In genomic region chr4:10033191-10033881, GRCh38 we compare ENCODE assay signal across 8 cellular contexts.
DNase-seq lines count a peak whose midpoint lies in the region.

No MANE protein-coding gene starts in this region.

- no peaks in the 10 kb centered on the region for H3K9me3 Mint-ChIP-seq in activated naive CD4-positive, alpha-beta T cell treated with anti-CD3 and anti-CD28 coated beads, Interleukin-2, amount 10 ng/mL, durations not matched to agents 7 days and 5 days

- H3K27ac Mint-ChIP-seq in activated naive CD4-positive, alpha-beta T cell treated with anti-CD3 and anti-CD28 coated beads, Interleukin-2, amount 10 ng/mL, durations not matched to agents 7 days and 5 days, result peak overlapping the region; percentile 1

- no peak overlapping the region for H3K4me3 Mint-ChIP-seq in activated naive CD4-positive, alpha-beta T cell treated with anti-CD3 and anti-CD28 coated beads, Interleukin-2, amount 10 ng/mL, durations not matched to agents 7 days and 5 days

- peaks cover 21% of the 10 kb centered on the region for H3K4me1 Mint-ChIP-seq in activated naive CD4-positive, alpha-beta T cell treated with anti-CD3 and anti-CD28 coated beads, Interleukin-2, amount 10 ng/mL, durations not matched to agents 7 days and 5 days

- CTCF ChIA-PET in activated naive CD4-positive, alpha-beta T cell treated with anti-CD3 and anti-CD28 coated beads, Interleukin-2, amount 10 ng/mL, durations not matched to agents 7 days and 5 days (lab: Charles Lee), result interaction anchor here (1.4 to 2.9 kb wide), 2 partner anchors 14 to 18 kb away, joined by 4 to 9 read pairs; no protein-coding TSS in a partner anchor

- H3K36me3 Mint-ChIP-seq in activated naive CD4-positive, alpha-beta T cell treated with anti-CD3 and anti-CD28 coated beads, Interleukin-2, amount 10 ng/mL, durations not matched to agents 7 days and 5 days, result no peaks in the 10 kb centered on the region

- no peak for DNase-seq in activated naive CD4-positive, alpha-beta T cell treated with anti-CD3 and anti-CD28 coated beads, Interleukin-2, amount 10 ng/mL, durations not matched to agents 7 days and 5 days
- no peak for DNase-seq in activated naive CD4-positive, alpha-beta T cell treated with anti-CD3 and anti-CD28 coated beads, Interleukin-2, amount 50 U/mL, for 16 hours
- DNase-seq in amniotic epithelial cell (ENCODE audit: low read depth) (peak; percentile 74), left kidney (ENCODE audit: low read depth, low spot score) (peak; percentile 68), medulla oblongata (ENCODE audit: extremely low spot score) (no peak), activated T-cell treated with anti-CD3 and anti-CD28 coated beads for 4 hours (no peak), NCI-H2081 treated with DMSO at 0.1 percent for 48 hours (lab: John Stamatoyannopoulos, UW) (no peak), DMS114 treated with DMSO at 0.1 percent for 48 hours (lab: John Stamatoyannopoulos, UW; ENCODE audit: unreplicated experiment) (no peak)

- peaks cover 28% of the 10 kb centered on the region for H3K27me3 Mint-ChIP-seq in activated naive CD4-positive, alpha-beta T cell treated with anti-CD3 and anti-CD28 coated beads, Interleukin-2, amount 10 ng/mL, durations not matched to agents 7 days and 5 days

Comparison
In these comparisons a context has a peak if more than half of its experiments do, and no peak if none do; other contexts are left out.
1. DNase-seq: peak in amniotic epithelial cell (single experiment) and left kidney (single experiment); none in activated naive CD4-positive, alpha-beta T cell treated with anti-CD3 and anti-CD28 coated beads, Interleukin-2, amount 10 ng/mL, durations not matched to agents 7 days and 5 days (single experiment), activated naive CD4-positive, alpha-beta T cell treated with anti-CD3 and anti-CD28 coated beads, Interleukin-2, amount 50 U/mL, for 16 hours (single experiment), medulla oblongata (single experiment), activated T-cell treated with anti-CD3 and anti-CD28 coated beads for 4 hours (single experiment), NCI-H2081 treated with DMSO at 0.1 percent for 48 hours (single experiment) and DMS114 treated with DMSO at 0.1 percent for 48 hours (single experiment).